Comparison of ENCODE assay signal across 16 cellular contexts in genomic region chr4:155604718-155605601, GRCh38.
A peak's percentile ranks its signal among the peaks of the same experiment; 100 is the strongest.
DNase-seq lines count a peak whose midpoint lies in the region; ATAC-seq, FAIRE-seq and TF ChIP-seq lines count a peak whose summit lies in the region.
"Had no signal": no experiment of that assay in that cellular context is flagged by ENCODE, and none has a peak within 500 bp of the region (broad histone marks: within the 10 kb centered on the region; RNA-seq: fewer than 3 reads in every experiment).

No MANE protein-coding gene starts in this region.

- DNase-seq in right atrium auricular region (ENCODE audit: low spot score) = peak; percentile 78
- DNase-seq in Right ventricle myocardium inferior (ENCODE audit: missing footprints) = no peak
- DNase-seq in amniotic epithelial cell (ENCODE audit: low read depth) = peak; percentile 96
- DNase-seq in foreskin melanocyte = peak; percentile 55
- DNase-seq in transverse colon = peak; percentile 24
- DNase-seq in omental fat pad (ENCODE audit: low spot score) = no peak
- no peak for DNase-seq in small intestine
- DNase-seq: activated CD4-positive, alpha-beta T cell treated with anti-CD3 and anti-CD28 coated beads, Interleukin-2, amount 50 U/mL, for 4 hours; activated naive CD4-positive, alpha-beta T cell; cortex of kidney; DND-41; head of caudate nucleus; NCI-H1092; T-helper 1 cell had no signal

- in situ Hi-C loops in transverse colon (cut with MboI; ENCODE audit: low pct_ligation_motif_present in 1 of 4, low pct_unique_long_range_greater_than_20kb in 1 of 4, low sequenced_read_pairs in 3 of 4) = no loop called here

- intact Hi-C loops in Right ventricle myocardium inferior (cut with DNase I) (no loop called here), transverse colon (cut with DNase I; ENCODE audit: low total_unique reads) (no loop called here)

- H3K27me3 ChIP-seq in right atrium auricular region (no peaks in the 10 kb centered on the region), transverse colon (no peaks in the 10 kb centered on the region), small intestine (ENCODE audit: control insufficient read depth in 2 of 2, insufficient read depth in 2 of 2, low read length in 2 of 2) (no peaks in the 10 kb centered on the region)

- H3K4me3 ChIP-seq in right atrium auricular region (no peak overlapping the region), transverse colon (no peak overlapping the region), small intestine (ENCODE audit: low read depth in 1 of 2, low read length in 2 of 2) (no peak overlapping the region)

- H3K9me3 ChIP-seq in right atrium auricular region (no peaks in the 10 kb centered on the region), transverse colon (no peaks in the 10 kb centered on the region), small intestine (ENCODE audit: control insufficient read depth, low read depth) (no peaks in the 10 kb centered on the region)

- no peak for ATAC-seq in Right ventricle myocardium inferior
- no peak for ATAC-seq in omental fat pad (ENCODE audit: low FRiP score)
- ATAC-seq in GM19023 (IDR thresholded peaks at IDR 0.05; ENCODE audit: unreplicated experiment) = no peak

- no peak for TF ChIP-seq CTCF in right atrium auricular region (IDR thresholded peaks at IDR 0.05)
- TF ChIP-seq CTCF in transverse colon (IDR thresholded peaks at IDR 0.05) = no peak
- no peak for TF ChIP-seq CTCF in omental fat pad (IDR thresholded peaks at IDR 0.05)

- peaks cover 0 to 15% of the 10 kb centered on the region in 2 donors for H3K4me1 ChIP-seq in right atrium auricular region
- no peaks in the 10 kb centered on the region for H3K4me1 ChIP-seq in transverse colon
- no peaks in the 10 kb centered on the region for H3K4me1 ChIP-seq in small intestine (ENCODE audit: control insufficient read depth in 2 of 2, insufficient read depth in 1 of 2, low read depth in 1 of 2, low read length in 1 of 2)

- H3K27ac ChIP-seq in right atrium auricular region (no peak overlapping the region), transverse colon (no peak overlapping the region), small intestine (ENCODE audit: low read depth in 1 of 2, low read length in 1 of 2) (no peak overlapping the region)

- TF ChIP-seq POLR2A in transverse colon (IDR thresholded peaks at IDR 0.05) = no peak

- FAIRE-seq in small intestine (lab: Jason Lieb, UNC) = no peak
- FAIRE-seq: GM18507 had no signal

- no peak for TF ChIP-seq EP300 in transverse colon (IDR thresholded peaks at IDR 0.05; ENCODE audit: low read depth)

- H3K36me3 ChIP-seq in right atrium auricular region = no peaks in the 10 kb centered on the region
- no peaks in the 10 kb centered on the region for H3K36me3 ChIP-seq in transverse colon
- H3K36me3 ChIP-seq in small intestine (ENCODE audit: control insufficient read depth in 2 of 2, insufficient read depth in 2 of 2, low read length in 2 of 2) = no peaks in the 10 kb centered on the region

- 39 to 59% methylated on average over 4 of the region's 4 CpGs for WGBS in transverse colon (ENCODE audit: low coverage in 1 of 2), 2 donors
- WGBS in small intestine, 3 donors = 61 to 75% (median 62%) methylated on average over 4 of the region's 4 CpGs

Comparison
In these comparisons a context has a peak if more than half of its experiments do, and no peak if none do; other contexts are left out.
1. DNase-seq: peak in right atrium auricular region (single experiment), amniotic epithelial cell (single experiment), foreskin melanocyte (single experiment) and transverse colon (single experiment); none in Right ventricle myocardium inferior (single experiment), omental fat pad (single experiment) and small intestine (single experiment).